Comparison of ENCODE assay signal across 24 cellular contexts in the genomic region with DNA sequence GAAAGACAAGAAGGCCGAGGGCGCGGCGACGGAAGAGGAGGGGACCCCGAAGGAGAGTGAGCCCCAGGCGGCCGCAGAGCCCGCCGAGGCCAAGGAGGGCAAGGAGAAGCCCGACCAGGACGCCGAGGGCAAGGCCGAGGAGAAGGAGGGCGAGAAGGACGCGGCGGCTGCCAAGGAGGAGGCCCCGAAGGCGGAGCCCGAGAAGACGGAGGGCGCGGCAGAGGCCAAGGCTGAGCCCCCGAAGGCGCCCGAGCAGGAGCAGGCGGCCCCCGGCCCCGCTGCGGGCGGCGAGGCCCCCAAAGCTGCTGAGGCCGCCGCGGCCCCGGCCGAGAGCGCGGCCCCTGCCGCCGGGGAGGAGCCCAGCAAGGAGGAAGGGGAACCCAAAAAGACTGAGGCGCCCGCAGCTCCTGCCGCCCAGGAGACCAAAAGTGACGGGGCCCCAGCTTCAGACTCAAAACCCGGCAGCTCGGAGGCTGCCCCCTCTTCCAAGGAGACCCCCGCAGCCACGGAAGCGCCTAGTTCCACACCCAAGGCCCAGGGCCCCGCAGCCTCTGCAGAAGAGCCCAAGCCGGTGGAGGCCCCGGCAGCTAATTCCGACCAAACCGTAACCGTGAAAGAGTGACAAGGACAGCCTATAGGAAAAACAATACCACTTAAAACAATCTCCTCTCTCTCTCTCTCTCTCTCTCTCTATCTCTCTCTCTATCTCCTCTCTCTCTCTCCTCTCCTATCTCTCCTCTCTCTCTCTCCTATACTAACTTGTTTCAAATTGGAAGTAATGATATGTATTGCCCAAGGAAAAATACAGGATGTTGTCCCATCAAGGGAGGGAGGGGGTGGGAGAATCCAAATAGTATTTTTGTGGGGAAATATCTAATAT. TPM values are rescaled to one million over a fixed set of nuclear protein-coding genes. Genes with fewer than 3 reads are reported as not detected.
"Had no signal": no experiment of that assay in that cellular context is flagged by ENCODE, and none has a peak within 500 bp of the region (broad histone marks: within the 10 kb centered on the region; RNA-seq: fewer than 3 reads in every experiment).

No MANE protein-coding gene starts in this region.

- H3K4me3 Mint-ChIP-seq: activated CD4-positive, alpha-beta memory T cell treated with anti-CD3 and anti-CD28 coated beads, Interleukin-2, amount 10 ng/mL, durations not matched to agents 7 days and 5 days; activated CD8-positive, alpha-beta memory T cell treated with anti-CD3 and anti-CD28 coated beads, Interleukin-2, amount 10 ng/mL, durations not matched to agents 7 days and 5 days; activated naive CD4-positive, alpha-beta T cell treated with anti-CD3 and anti-CD28 coated beads, Interleukin-2, amount 10 ng/mL, durations not matched to agents 7 days and 5 days; activated T-helper 17 cell treated with anti-CD3 and anti-CD28 coated beads, Interleukin-2, amount 50 U/mL, for 72 hours; immature natural killer cell; naive thymus-derived CD4-positive, alpha-beta T cell had no signal

- H3K4me1 ChIP-seq: colonic mucosa, gastroesophageal sphincter, pancreas, sigmoid colon, vagina had no signal

- H3K27ac ChIP-seq: brain microvascular endothelial cell, colonic mucosa, gastroesophageal sphincter, pancreas, sigmoid colon, vagina had no signal

- FAIRE-seq: endometrium, pancreas had no signal

- H3K27me3 Mint-ChIP-seq: activated CD4-positive, alpha-beta memory T cell treated with anti-CD3 and anti-CD28 coated beads, Interleukin-2, amount 10 ng/mL, durations not matched to agents 7 days and 5 days; activated CD8-positive, alpha-beta memory T cell treated with anti-CD3 and anti-CD28 coated beads, Interleukin-2, amount 10 ng/mL, durations not matched to agents 7 days and 5 days; activated naive CD4-positive, alpha-beta T cell treated with anti-CD3 and anti-CD28 coated beads, Interleukin-2, amount 10 ng/mL, durations not matched to agents 7 days and 5 days; activated T-helper 17 cell treated with anti-CD3 and anti-CD28 coated beads, Interleukin-2, amount 50 U/mL, for 72 hours; naive thymus-derived CD4-positive, alpha-beta T cell had no signal

- H3K36me3 Mint-ChIP-seq: activated CD8-positive, alpha-beta memory T cell treated with anti-CD3 and anti-CD28 coated beads, Interleukin-2, amount 10 ng/mL, durations not matched to agents 7 days and 5 days; activated naive CD4-positive, alpha-beta T cell treated with anti-CD3 and anti-CD28 coated beads, Interleukin-2, amount 10 ng/mL, durations not matched to agents 7 days and 5 days; naive thymus-derived CD4-positive, alpha-beta T cell had no signal

- H3K9me3 Mint-ChIP-seq: activated CD4-positive, alpha-beta memory T cell treated with anti-CD3 and anti-CD28 coated beads, Interleukin-2, amount 10 ng/mL, durations not matched to agents 7 days and 5 days; activated naive CD4-positive, alpha-beta T cell treated with anti-CD3 and anti-CD28 coated beads, Interleukin-2, amount 10 ng/mL, durations not matched to agents 7 days and 5 days; activated T-helper 17 cell treated with anti-CD3 and anti-CD28 coated beads, Interleukin-2, amount 50 U/mL, for 72 hours had no signal

- H3K9me3 ChIP-seq: colonic mucosa, gastroesophageal sphincter, mucosa of descending colon, pancreas, sigmoid colon, vagina had no signal

- H3K4me3 ChIP-seq: colonic mucosa, gastroesophageal sphincter, mucosa of descending colon, pancreas, sigmoid colon, vagina had no signal

- ATAC-seq: activated CD8-positive, alpha-beta memory T cell treated with anti-CD3 and anti-CD28 coated beads, Interleukin-2, amount 10 ng/mL, durations not matched to agents 7 days and 5 days; activated T-helper 17 cell treated with anti-CD3 and anti-CD28 coated beads, Interleukin-2, amount 50 U/mL, for 72 hours; esophagus mucosa; gastroesophageal sphincter; left ventricle myocardium superior; mucosa of descending colon; naive thymus-derived CD4-positive, alpha-beta T cell; pancreas; stimulated activated naive CD8-positive, alpha-beta T cell treated with anti-CD3 and anti-CD28 coated beads, Interleukin-15, Interleukin-2, amounts not matched to agents 100 U/mL and 50 U/mL, for 24 hours had no signal

- DNase-seq: activated CD4-positive, alpha-beta memory T cell treated with anti-CD3 and anti-CD28 coated beads, Interleukin-2, amount 10 ng/mL, durations not matched to agents 7 days and 5 days; activated CD4-positive, alpha-beta T cell treated with anti-CD3 and anti-CD28 coated beads for 4 hours; activated CD8-positive, alpha-beta memory T cell treated with anti-CD3 and anti-CD28 coated beads, Interleukin-2, amount 10 ng/mL, durations not matched to agents 7 days and 5 days; activated naive CD4-positive, alpha-beta T cell treated with anti-CD3 and anti-CD28 coated beads, Interleukin-2, amount 10 ng/mL, durations not matched to agents 7 days and 5 days; activated T-cell treated with anti-CD3 and anti-CD28 coated beads, Interleukin-2, amount 50 U/mL, for 1 hour; aorta; brain microvascular endothelial cell; central memory CD4-positive, alpha-beta T cell; colonic mucosa; immature natural killer cell; left ventricle myocardium superior; mucosa of descending colon; naive thymus-derived CD4-positive, alpha-beta T cell; sigmoid colon; stimulated activated naive CD8-positive, alpha-beta T cell treated with anti-CD3 and anti-CD28 coated beads, Interleukin-15, Interleukin-2, amounts not matched to agents 100 U/mL and 50 U/mL, for 24 hours; SW 1271; trophoblast cell had no signal

- H3K27ac Mint-ChIP-seq: activated CD4-positive, alpha-beta memory T cell treated with anti-CD3 and anti-CD28 coated beads, Interleukin-2, amount 10 ng/mL, durations not matched to agents 7 days and 5 days; activated CD8-positive, alpha-beta memory T cell treated with anti-CD3 and anti-CD28 coated beads, Interleukin-2, amount 10 ng/mL, durations not matched to agents 7 days and 5 days; activated naive CD4-positive, alpha-beta T cell treated with anti-CD3 and anti-CD28 coated beads, Interleukin-2, amount 10 ng/mL, durations not matched to agents 7 days and 5 days; activated T-helper 17 cell treated with anti-CD3 and anti-CD28 coated beads, Interleukin-2, amount 50 U/mL, for 72 hours; immature natural killer cell; naive thymus-derived CD4-positive, alpha-beta T cell had no signal

- H3K36me3 ChIP-seq: colonic mucosa, gastroesophageal sphincter, pancreas, sigmoid colon, vagina had no signal

- H3K4me1 Mint-ChIP-seq: activated CD4-positive, alpha-beta memory T cell treated with anti-CD3 and anti-CD28 coated beads, Interleukin-2, amount 10 ng/mL, durations not matched to agents 7 days and 5 days; activated CD8-positive, alpha-beta memory T cell treated with anti-CD3 and anti-CD28 coated beads, Interleukin-2, amount 10 ng/mL, durations not matched to agents 7 days and 5 days; activated naive CD4-positive, alpha-beta T cell treated with anti-CD3 and anti-CD28 coated beads, Interleukin-2, amount 10 ng/mL, durations not matched to agents 7 days and 5 days; activated T-helper 17 cell treated with anti-CD3 and anti-CD28 coated beads, Interleukin-2, amount 50 U/mL, for 72 hours; immature natural killer cell; naive thymus-derived CD4-positive, alpha-beta T cell had no signal

RNA-seq across cellular contexts. Expression of a gene that starts 58.1 kb away (rescaled TPM):
- total RNA-seq: activated CD4-positive, alpha-beta memory T cell treated with anti-CD3 and anti-CD28 coated beads, Interleukin-2, amount 10 ng/mL, durations not matched to agents 7 days and 5 days; T-helper 2 cell treated with Interferon-gamma antibody and Interleukin-4, amounts not matched to agents 100 ng/mL and 5 ng/mL, for 36 hours had no signal
